ENCODE assay signal across 39 cellular contexts in genomic region chr3:28069438-28069837, GRCh38.
"Had no signal": no experiment of that assay in that cellular context is flagged by ENCODE, and none has a peak within 500 bp of the region (broad histone marks: within the 10 kb centered on the region; RNA-seq: fewer than 3 reads in every experiment).

No MANE protein-coding gene starts in this region.

- H3K9me3 ChIP-seq: body of pancreas had no signal

- H3K4me3 ChIP-seq: adrenal gland, body of pancreas, breast epithelium, cardiac muscle cell had no signal

- H3K27ac ChIP-seq: adrenal gland, body of pancreas, brain microvascular endothelial cell, breast epithelium, cardiac muscle cell, VCaP had no signal

- H3K36me3 Mint-ChIP-seq: activated CD4-positive, alpha-beta memory T cell treated with anti-CD3 and anti-CD28 coated beads for 36 hours; activated naive CD4-positive, alpha-beta T cell treated with anti-CD3 and anti-CD28 coated beads, Interleukin-2, amount 50 U/mL, for 72 hours; activated naive CD8-positive, alpha-beta T cell treated with anti-CD3 and anti-CD28 coated beads for 36 hours had no signal

- H3K36me3 ChIP-seq: adrenal gland, brain microvascular endothelial cell, breast epithelium, cardiac muscle cell had no signal

- H3K27me3 ChIP-seq: adrenal gland, body of pancreas, brain microvascular endothelial cell, breast epithelium, cardiac muscle cell had no signal

- H3K9me3 Mint-ChIP-seq: activated T-helper 17 cell treated with anti-CD3 and anti-CD28 coated beads, Interleukin-2, amount 50 U/mL, for 72 hours; central memory CD8-positive, alpha-beta T cell had no signal

- FAIRE-seq: astrocyte, TTC549 had no signal

- H3K27ac Mint-ChIP-seq: activated B cell treated with CpG ODN at 0.5 μM for 24 hours; activated CD4-positive, alpha-beta memory T cell treated with anti-CD3 and anti-CD28 coated beads for 36 hours; activated CD4-positive, alpha-beta T cell treated with anti-CD3 and anti-CD28 coated beads, Interleukin-2, amount 10 ng/mL, durations not matched to agents 24 days and 14 days; activated CD8-positive, alpha-beta T cell treated with anti-CD3 and anti-CD28 coated beads for 36 hours; activated naive CD4-positive, alpha-beta T cell treated with anti-CD3 and anti-CD28 coated beads for 36 hours; activated naive CD4-positive, alpha-beta T cell treated with anti-CD3 and anti-CD28 coated beads, Interleukin-2, amount 50 U/mL, for 72 hours; activated naive CD8-positive, alpha-beta T cell treated with anti-CD3 and anti-CD28 coated beads for 36 hours; activated T-cell treated with anti-CD3 and anti-CD28 coated beads, Interleukin-2, amount 50 U/mL, for 72 hours; activated T-helper 1 cell treated with anti-CD3 and anti-CD28 coated beads, Interleukin-12 subunit alpha, Interleukin-12 subunit beta, Interleukin-2, Interleukin-4 antibody, amounts not matched to agents 30 ng/mL and 10 ng/mL and 1 ng/mL, durations not matched to agents 14 hours and 24 hours and 36 hours; activated T-helper 17 cell treated with anti-CD3 and anti-CD28 coated beads, Interleukin-2, amount 50 U/mL, for 72 hours; T-helper 1 cell treated with Interleukin-12 subunit alpha and Interleukin-12 subunit beta and Interleukin-4 antibody, amounts not matched to agents 30 μg/mL and 1 μg/mL, for 36 hours; T-helper 2 cell treated with Interferon-gamma antibody and Interleukin-4, amounts not matched to agents 5 μg/mL and 100 μg/mL, for 36 hours had no signal

- H3K4me3 Mint-ChIP-seq: activated B cell treated with CpG ODN at 0.5 μM for 24 hours; activated CD4-positive, alpha-beta memory T cell treated with anti-CD3 and anti-CD28 coated beads for 36 hours; activated CD4-positive, alpha-beta T cell treated with anti-CD3 and anti-CD28 coated beads, Interleukin-2, amount 10 ng/mL, durations not matched to agents 24 days and 14 days; activated CD8-positive, alpha-beta T cell treated with anti-CD3 and anti-CD28 coated beads for 36 hours; activated naive CD4-positive, alpha-beta T cell treated with anti-CD3 and anti-CD28 coated beads for 36 hours; activated naive CD8-positive, alpha-beta T cell treated with anti-CD3 and anti-CD28 coated beads for 36 hours; activated T-cell treated with anti-CD3 and anti-CD28 coated beads, Interleukin-2, amount 50 U/mL, for 4 hours; activated T-cell treated with anti-CD3 and anti-CD28 coated beads, Interleukin-2, amount 50 U/mL, for 72 hours; activated T-helper 1 cell treated with anti-CD3 and anti-CD28 coated beads, Interleukin-12 subunit alpha, Interleukin-12 subunit beta, Interleukin-2, Interleukin-4 antibody, amounts not matched to agents 30 ng/mL and 10 ng/mL and 1 ng/mL, durations not matched to agents 14 hours and 24 hours and 36 hours; activated T-helper 17 cell treated with anti-CD3 and anti-CD28 coated beads, Interleukin-2, amount 50 U/mL, for 72 hours; central memory CD8-positive, alpha-beta T cell; T-helper 1 cell treated with Interleukin-12 subunit alpha and Interleukin-12 subunit beta and Interleukin-4 antibody, amounts not matched to agents 30 μg/mL and 1 μg/mL, for 36 hours; T-helper 2 cell treated with Interferon-gamma antibody and Interleukin-4, amounts not matched to agents 5 μg/mL and 100 μg/mL, for 36 hours had no signal

- H3K4me1 Mint-ChIP-seq: activated B cell treated with CpG ODN at 0.5 μM for 24 hours; activated CD4-positive, alpha-beta T cell treated with anti-CD3 and anti-CD28 coated beads, Interleukin-2, amount 10 ng/mL, durations not matched to agents 24 days and 14 days; activated naive CD8-positive, alpha-beta T cell treated with anti-CD3 and anti-CD28 coated beads for 36 hours; activated T-helper 17 cell treated with anti-CD3 and anti-CD28 coated beads, Interleukin-2, amount 50 U/mL, for 72 hours; central memory CD8-positive, alpha-beta T cell had no signal

- H3K27me3 Mint-ChIP-seq: activated B cell treated with CpG ODN at 0.5 μM for 24 hours; activated CD4-positive, alpha-beta memory T cell treated with anti-CD3 and anti-CD28 coated beads for 36 hours; activated CD8-positive, alpha-beta T cell treated with anti-CD3 and anti-CD28 coated beads for 36 hours; activated naive CD8-positive, alpha-beta T cell treated with anti-CD3 and anti-CD28 coated beads for 36 hours; activated T-helper 17 cell treated with anti-CD3 and anti-CD28 coated beads, Interleukin-2, amount 50 U/mL, for 72 hours; central memory CD8-positive, alpha-beta T cell had no signal

- H3K4me1 ChIP-seq: adrenal gland, body of pancreas, breast epithelium had no signal

- ATAC-seq: activated CD8-positive, alpha-beta T cell treated with anti-CD3 and anti-CD28 coated beads for 36 hours; activated naive CD4-positive, alpha-beta T cell treated with anti-CD3 and anti-CD28 coated beads, Interleukin-2, amount 50 U/mL, for 72 hours; activated T-cell treated with anti-CD3 and anti-CD28 coated beads, Interleukin-2, amount 50 U/mL, for 4 hours; activated T-cell treated with anti-CD3 and anti-CD28 coated beads, Interleukin-2, amount 50 U/mL, for 72 hours; activated T-helper 17 cell treated with anti-CD3 and anti-CD28 coated beads, Interleukin-2, amount 50 U/mL, for 72 hours; body of pancreas had no signal

- DNase-seq: activated B cell treated with CpG ODN at 0.5 μM for 24 hours; activated CD4-positive, alpha-beta memory T cell treated with anti-CD3 and anti-CD28 coated beads for 36 hours; activated CD4-positive, alpha-beta T cell treated with anti-CD3 and anti-CD28 coated beads for 4 hours; activated CD4-positive, alpha-beta T cell treated with anti-CD3 and anti-CD28 coated beads, Interleukin-2, amount 10 ng/mL, durations not matched to agents 24 days and 14 days; activated CD4-positive, alpha-beta T cell treated with anti-CD3 and anti-CD28 coated beads, Interleukin-2, amount 50 U/mL, for 1 hour; activated CD4-positive, alpha-beta T cell treated with anti-CD3 and anti-CD28 coated beads, Interleukin-2, amount 50 U/mL, for 4 hours; activated CD4-positive, CD25-positive, alpha-beta regulatory T cell treated with anti-CD3 and anti-CD28 coated beads, Interleukin-2, amount 50 U/mL, for 72 hours; activated CD8-positive, alpha-beta memory T cell treated with anti-CD3 and anti-CD28 coated beads, Interleukin-2, amount 50 U/mL, for 4 hours; activated CD8-positive, alpha-beta T cell treated with anti-CD3 and anti-CD28 coated beads for 36 hours; activated effector memory CD4-positive, alpha-beta T cell treated with anti-CD3 and anti-CD28 coated beads, Interleukin-2, amount 50 U/mL, for 16 hours; activated gamma-delta T cell treated with Interleukin-2 at 50 U/mL for 16 hours; activated naive CD4-positive, alpha-beta T cell; activated naive CD4-positive, alpha-beta T cell treated with anti-CD3 and anti-CD28 coated beads for 36 hours; activated naive CD4-positive, alpha-beta T cell treated with anti-CD3 and anti-CD28 coated beads, Interleukin-2, amount 50 U/mL, for 16 hours; activated naive CD8-positive, alpha-beta T cell treated with anti-CD3 and anti-CD28 coated beads for 36 hours; activated T-cell treated with anti-CD3 and anti-CD28 coated beads for 4 hours; activated T-cell treated with anti-CD3 and anti-CD28 coated beads, Interleukin-2, amount 50 U/mL, for 1 hour; activated T-cell treated with anti-CD3 and anti-CD28 coated beads, Interleukin-2, amount 50 U/mL, for 4 hours; activated T-cell treated with anti-CD3 and anti-CD28 coated beads, Interleukin-2, amount 50 U/mL, for 72 hours; adrenal gland; amniotic stem cell; aorta; body of pancreas; brain microvascular endothelial cell; caudate nucleus; cerebellar nuclear complex; T-helper 2 cell; T-helper 9 cell had no signal
